18 cellular contexts compared by ENCODE assay signal in the genomic region with DNA sequence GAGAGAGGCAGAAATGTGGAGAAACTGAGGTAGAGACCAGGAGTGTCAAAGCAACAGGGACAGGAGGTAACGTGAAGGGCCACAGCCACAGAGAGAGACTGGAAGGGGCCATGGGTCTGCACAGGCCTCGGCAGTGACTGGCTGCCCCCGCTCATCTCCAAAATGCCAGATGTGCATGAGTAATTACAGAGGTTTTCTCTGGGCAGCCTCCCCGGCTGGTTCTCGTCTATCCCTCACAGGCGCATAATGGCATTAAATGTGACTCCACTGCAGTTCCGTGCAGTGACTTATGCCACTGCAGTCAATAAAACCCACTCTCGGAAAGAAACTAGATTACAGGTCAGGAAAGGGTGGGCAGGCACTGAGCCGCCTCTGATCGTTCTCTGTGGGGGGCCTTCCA.
"Had no signal": no experiment of that assay in that cellular context is flagged by ENCODE, and none has a peak within 500 bp of the region (broad histone marks: within the 10 kb centered on the region; RNA-seq: fewer than 3 reads in every experiment).

No MANE protein-coding gene starts in this region.

- H3K4me3 ChIP-seq: body of pancreas, esophagus squamous epithelium, neural progenitor cell, prostate gland, right atrium auricular region, testis had no signal

- H2AFZ ChIP-seq: neural progenitor cell had no signal

- H3K27ac Mint-ChIP-seq: activated CD4-positive, alpha-beta T cell treated with anti-CD3 and anti-CD28 coated beads for 36 hours; activated naive CD8-positive, alpha-beta T cell treated with anti-CD3 and anti-CD28 coated beads for 36 hours; naive B cell; neural progenitor cell; stimulated activated naive CD8-positive, alpha-beta T cell treated with anti-CD3 and anti-CD28 coated beads, Interleukin-15, Interleukin-2, amounts not matched to agents 100 ng/mL and 50 ng/mL, for 24 hours; type B pancreatic cell had no signal

- H3K4me1 ChIP-seq: body of pancreas, neural progenitor cell, prostate gland had no signal

- H3K4me2 ChIP-seq: neural progenitor cell had no signal

- H3K4me3 Mint-ChIP-seq: activated CD4-positive, alpha-beta T cell treated with anti-CD3 and anti-CD28 coated beads for 36 hours; activated naive CD8-positive, alpha-beta T cell treated with anti-CD3 and anti-CD28 coated beads for 36 hours; effector memory CD8-positive, alpha-beta T cell; naive B cell; neural progenitor cell; stimulated activated naive CD8-positive, alpha-beta T cell treated with anti-CD3 and anti-CD28 coated beads, Interleukin-15, Interleukin-2, amounts not matched to agents 100 ng/mL and 50 ng/mL, for 24 hours; type B pancreatic cell had no signal

- H3K27me3 ChIP-seq: body of pancreas, neural progenitor cell, right atrium auricular region, testis had no signal

- H3K36me3 Mint-ChIP-seq: activated naive CD8-positive, alpha-beta T cell treated with anti-CD3 and anti-CD28 coated beads for 36 hours; naive B cell; type B pancreatic cell had no signal

- H3K9me3 Mint-ChIP-seq: activated naive CD8-positive, alpha-beta T cell treated with anti-CD3 and anti-CD28 coated beads for 36 hours; effector memory CD8-positive, alpha-beta T cell; naive B cell; neural progenitor cell; stimulated activated naive CD8-positive, alpha-beta T cell treated with anti-CD3 and anti-CD28 coated beads, Interleukin-15, Interleukin-2, amounts not matched to agents 100 ng/mL and 50 ng/mL, for 24 hours; type B pancreatic cell had no signal

- H3K27me3 Mint-ChIP-seq: activated CD4-positive, alpha-beta T cell treated with anti-CD3 and anti-CD28 coated beads for 36 hours; activated naive CD8-positive, alpha-beta T cell treated with anti-CD3 and anti-CD28 coated beads for 36 hours; naive B cell; stimulated activated naive CD8-positive, alpha-beta T cell treated with anti-CD3 and anti-CD28 coated beads, Interleukin-15, Interleukin-2, amounts not matched to agents 100 ng/mL and 50 ng/mL, for 24 hours; type B pancreatic cell had no signal

- H3K27ac ChIP-seq: body of pancreas, esophagus squamous epithelium, neural progenitor cell, prostate gland, right atrium auricular region had no signal

- DNase-seq: activated CD4-positive, alpha-beta T cell treated with anti-CD3 and anti-CD28 coated beads for 36 hours; activated CD4-positive, alpha-beta T cell treated with anti-CD3 and anti-CD28 coated beads, Interleukin-2, amount 50 U/mL, for 48 hours; activated naive CD4-positive, alpha-beta T cell; activated naive CD8-positive, alpha-beta T cell treated with anti-CD3 and anti-CD28 coated beads for 36 hours; amniotic stem cell; body of pancreas; dermis blood vessel endothelial cell; effector memory CD8-positive, alpha-beta T cell; esophagus squamous epithelium; hippocampal formation; naive B cell; stimulated activated CD4-positive, alpha-beta T cell treated with anti-CD3 and anti-CD28 coated beads, Interleukin-2, amount 100 ng/mL, for 24 hours had no signal

- H3K9me3 ChIP-seq: body of pancreas, esophagus squamous epithelium, prostate gland, right atrium auricular region, testis had no signal

- H3K9ac ChIP-seq: neural progenitor cell had no signal
